In the genomic region with DNA sequence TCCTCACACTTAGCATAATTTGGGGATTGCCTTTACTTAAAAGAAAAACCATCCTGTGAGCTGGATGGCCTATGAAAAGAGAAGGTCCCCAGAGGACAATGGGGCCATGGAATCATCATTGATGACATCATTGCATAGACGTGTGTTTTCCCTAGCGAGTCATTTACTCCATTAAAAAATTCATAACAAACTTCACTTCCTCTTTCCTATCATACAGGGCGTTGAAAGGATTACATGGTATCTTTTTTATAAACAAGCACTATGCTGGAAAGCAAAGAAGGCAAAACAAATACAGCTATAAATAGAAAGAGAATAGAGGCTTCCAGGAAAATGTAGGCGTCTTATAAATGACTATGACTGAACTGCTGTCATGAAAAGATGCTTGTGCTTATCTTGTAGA, we compare ENCODE assay signal across 15 cellular contexts. TPM values are rescaled to one million over a fixed set of nuclear protein-coding genes. Genes with fewer than 3 reads are reported as not detected.
A peak's percentile ranks its signal among the peaks of the same experiment; 100 is the strongest.
DNase-seq lines count a peak whose midpoint lies in the region; ATAC-seq and TF ChIP-seq lines count a peak whose summit lies in the region.
"Had no signal": no experiment of that assay in that cellular context is flagged by ENCODE, and none has a peak within 500 bp of the region (broad histone marks: within the 10 kb centered on the region; RNA-seq: fewer than 3 reads in every experiment).

No MANE protein-coding gene starts in this region.

- DNase-seq in activated CD4-positive, alpha-beta T cell treated with anti-CD3 and anti-CD28 coated beads, Interleukin-2, amount 10 ng/mL, durations not matched to agents 24 days and 14 days = no peak
- DNase-seq in activated CD4-positive, alpha-beta T cell treated with anti-CD3 and anti-CD28 coated beads for 4 hours = no peak
- DNase-seq in adipocyte (ENCODE audit: low read depth) (peak; percentile 47), right cardiac atrium (no peak), occipital lobe (lab: John Stamatoyannopoulos, UW) (no peak), esophagus muscularis mucosa (ENCODE audit: extremely low spot score) (no peak)
- DNase-seq in stimulated activated CD4-positive, alpha-beta T cell treated with anti-CD3 and anti-CD28 coated beads, Interleukin-4, amount 100 ng/mL, for 1 hour = no peak
- DNase-seq: activated CD4-positive, CD25-positive, alpha-beta regulatory T cell treated with anti-CD3 and anti-CD28 coated beads, Interleukin-2, amount 50 U/mL, for 72 hours; activated naive CD4-positive, alpha-beta T cell treated with anti-CD3 and anti-CD28 coated beads, Interleukin-2, amount 10 ng/mL, durations not matched to agents 7 days and 5 days; erythroblast; NCI-H2029; stimulated activated CD4-positive, alpha-beta T cell treated with anti-CD3 and anti-CD28 coated beads, Interleukin-4, amount 100 ng/mL, for 4 hours had no signal

- H3K36me3 ChIP-seq in adipocyte (ENCODE audit: control insufficient read depth, insufficient read depth, low read length, severe bottlenecking) (no peaks in the 10 kb centered on the region), esophagus muscularis mucosa (no peaks in the 10 kb centered on the region)
- H3K36me3 ChIP-seq: thoracic aorta had no signal

- peaks cover 16% of the 10 kb centered on the region for H3K4me1 Mint-ChIP-seq in activated CD4-positive, alpha-beta T cell treated with anti-CD3 and anti-CD28 coated beads, Interleukin-2, amount 10 ng/mL, durations not matched to agents 24 days and 14 days
- peaks cover 9% of the 10 kb centered on the region for H3K4me1 Mint-ChIP-seq in stimulated activated memory B cell treated with anti-CD40 and anti-IgM and Interleukin-4, amounts not matched to agents 10 μg/mL and 1 μg/mL and 100 μg/mL, for 72 hours
- H3K4me1 Mint-ChIP-seq: activated naive CD4-positive, alpha-beta T cell treated with anti-CD3 and anti-CD28 coated beads, Interleukin-2, amount 10 ng/mL, durations not matched to agents 7 days and 5 days had no signal

- TF ChIP-seq EP300 in esophagus muscularis mucosa (IDR thresholded peaks at IDR 0.05) = no peak

- H3K36me3 Mint-ChIP-seq in activated CD4-positive, alpha-beta T cell treated with anti-CD3 and anti-CD28 coated beads, Interleukin-2, amount 10 ng/mL, durations not matched to agents 24 days and 14 days (ENCODE audit: low read depth) = no peaks in the 10 kb centered on the region
- H3K36me3 Mint-ChIP-seq in stimulated activated memory B cell treated with anti-CD40 and anti-IgM and Interleukin-4, amounts not matched to agents 10 μg/mL and 1 μg/mL and 100 μg/mL, for 72 hours = no peaks in the 10 kb centered on the region
- H3K36me3 Mint-ChIP-seq: activated naive CD4-positive, alpha-beta T cell treated with anti-CD3 and anti-CD28 coated beads, Interleukin-2, amount 10 ng/mL, durations not matched to agents 7 days and 5 days had no signal

- peaks cover 50% of the 10 kb centered on the region for H3K4me1 ChIP-seq in adipocyte (ENCODE audit: control insufficient read depth, insufficient read depth, low read length)
- H3K4me1 ChIP-seq in right cardiac atrium (ENCODE audit: control insufficient read depth, insufficient read depth, low read length) = peaks cover 3% of the 10 kb centered on the region
- peaks cover 7 to 16% (median 13%) of the 10 kb centered on the region in 4 donors for H3K4me1 ChIP-seq in esophagus muscularis mucosa

- intact Hi-C loops in activated CD4-positive, alpha-beta T cell treated with anti-CD3 and anti-CD28 coated beads, Interleukin-2, amount 10 ng/mL, durations not matched to agents 24 days and 14 days (cut with micrococcal nuclease) = loop anchor here (1.0 kb wide), 1 partner anchor 26 kb away; the partner anchor contains the start of gene COX7A2
- intact Hi-C loops in right cardiac atrium (cut with DNase I) = loop anchor here in 2 of 4 donors (10.0 kb wide), 3 partner anchors 802 to 1482 kb away; no protein-coding TSS in a partner anchor
- intact Hi-C loops in esophagus muscularis mucosa (cut with DNase I) = loop anchor here (10.0 kb wide), 1 partner anchor 872 kb away; no protein-coding TSS in a partner anchor

- no peak overlapping the region for H3K9ac ChIP-seq in adipocyte (ENCODE audit: low read length)

- H3K9me3 ChIP-seq in adipocyte (ENCODE audit: control insufficient read depth, low read length) (no peaks in the 10 kb centered on the region), right cardiac atrium (ENCODE audit: control insufficient read depth, low read length) (no peaks in the 10 kb centered on the region), esophagus muscularis mucosa (no peaks in the 10 kb centered on the region)
- H3K9me3 ChIP-seq: thoracic aorta had no signal

- H3K27me3 Mint-ChIP-seq in activated CD4-positive, alpha-beta T cell treated with anti-CD3 and anti-CD28 coated beads, Interleukin-2, amount 10 ng/mL, durations not matched to agents 24 days and 14 days = peaks cover 19% of the 10 kb centered on the region
- peaks cover 23% of the 10 kb centered on the region for H3K27me3 Mint-ChIP-seq in stimulated activated memory B cell treated with anti-CD40 and anti-IgM and Interleukin-4, amounts not matched to agents 10 μg/mL and 1 μg/mL and 100 μg/mL, for 72 hours

- H3K4me3 Mint-ChIP-seq in activated CD4-positive, alpha-beta T cell treated with anti-CD3 and anti-CD28 coated beads, Interleukin-2, amount 10 ng/mL, durations not matched to agents 24 days and 14 days = peak overlapping the region; percentile 10
- no peak overlapping the region for H3K4me3 Mint-ChIP-seq in stimulated activated memory B cell treated with anti-CD40 and anti-IgM and Interleukin-4, amounts not matched to agents 10 μg/mL and 1 μg/mL and 100 μg/mL, for 72 hours
- H3K4me3 Mint-ChIP-seq: activated naive CD4-positive, alpha-beta T cell treated with anti-CD3 and anti-CD28 coated beads, Interleukin-2, amount 10 ng/mL, durations not matched to agents 7 days and 5 days had no signal

- no peaks in the 10 kb centered on the region for H3K27me3 ChIP-seq in adipocyte (replicated peaks; ENCODE audit: control insufficient read depth, insufficient read depth, low read length)
- no peaks in the 10 kb centered on the region for H3K27me3 ChIP-seq in right cardiac atrium (ENCODE audit: control insufficient read depth, insufficient read depth)
- no peaks in the 10 kb centered on the region for H3K27me3 ChIP-seq in esophagus muscularis mucosa

- WGBS in right cardiac atrium = 12% methylated on average over 4 of the region's 4 CpGs
- 15% methylated on average over 4 of the region's 4 CpGs for WGBS in esophagus muscularis mucosa

- H3K27ac ChIP-seq in right cardiac atrium (ENCODE audit: low read length) (no peak overlapping the region), esophagus muscularis mucosa (replicated peaks in 1 of 4) (no peak overlapping the region)
- H3K27ac ChIP-seq: thoracic aorta had no signal

- no peaks in the 10 kb centered on the region for H3K9me3 Mint-ChIP-seq in activated CD4-positive, alpha-beta T cell treated with anti-CD3 and anti-CD28 coated beads, Interleukin-2, amount 10 ng/mL, durations not matched to agents 24 days and 14 days
- no peaks in the 10 kb centered on the region for H3K9me3 Mint-ChIP-seq in stimulated activated memory B cell treated with anti-CD40 and anti-IgM and Interleukin-4, amounts not matched to agents 10 μg/mL and 1 μg/mL and 100 μg/mL, for 72 hours
- H3K9me3 Mint-ChIP-seq: activated naive CD4-positive, alpha-beta T cell treated with anti-CD3 and anti-CD28 coated beads, Interleukin-2, amount 10 ng/mL, durations not matched to agents 7 days and 5 days had no signal

- no peak for TF ChIP-seq CTCF in esophagus muscularis mucosa (IDR thresholded peaks at IDR 0.05)

- peak; percentile 48 to 78 for ATAC-seq in right cardiac atrium
- peak; percentile 70 for ATAC-seq in stimulated activated memory B cell treated with anti-CD40 and anti-IgM and Interleukin-4, amounts not matched to agents 10 μg/mL and 1 μg/mL and 100 μg/mL, for 72 hours

- H3K27ac Mint-ChIP-seq in activated CD4-positive, alpha-beta T cell treated with anti-CD3 and anti-CD28 coated beads, Interleukin-2, amount 10 ng/mL, durations not matched to agents 24 days and 14 days = peak overlapping the region; percentile 72
- H3K27ac Mint-ChIP-seq in stimulated activated memory B cell treated with anti-CD40 and anti-IgM and Interleukin-4, amounts not matched to agents 10 μg/mL and 1 μg/mL and 100 μg/mL, for 72 hours = peak overlapping the region; percentile 2
- H3K27ac Mint-ChIP-seq: activated naive CD4-positive, alpha-beta T cell treated with anti-CD3 and anti-CD28 coated beads, Interleukin-2, amount 10 ng/mL, durations not matched to agents 7 days and 5 days had no signal

- H3K4me3 ChIP-seq in adipocyte (ENCODE audit: low read length) = peak overlapping the region; percentile 48
- no peak overlapping the region for H3K4me3 ChIP-seq in right cardiac atrium (ENCODE audit: low read length)
- H3K4me3 ChIP-seq in esophagus muscularis mucosa = no peak overlapping the region
- H3K4me3 ChIP-seq: thoracic aorta had no signal

- no peak for TF ChIP-seq POLR2A in esophagus muscularis mucosa (IDR thresholded peaks at IDR 0.05; ENCODE audit: low read depth)

RNA-seq across cellular contexts. Expression of gene COL12A1, which starts 11.3 kb away (rescaled TPM):
- total RNA-seq in activated CD4-positive, alpha-beta T cell treated with anti-CD3 and anti-CD28 coated beads, Interleukin-2, amount 10 ng/mL, durations not matched to agents 24 days and 14 days = 0.05 TPM in 1 of 2 replicates, not detected in the other
- total RNA-seq in right cardiac atrium (10 to 100 TPM in 2 of 4 donors, 1 to 10 TPM in 2; 8.1 to 29.6 (median 9.3) TPM), occipital lobe (36.2 TPM), esophagus muscularis mucosa (100 to 1,000 TPM; 309 to 477 (median 376) TPM)
- 5.4 TPM for polyA plus RNA-seq in right cardiac atrium
- total RNA-seq: OCI-LY7 had no signal

RNA-seq across cellular contexts. Expression of gene COX7A2, which starts 26.4 kb away (rescaled TPM):
- total RNA-seq in activated CD4-positive, alpha-beta T cell treated with anti-CD3 and anti-CD28 coated beads, Interleukin-2, amount 10 ng/mL, durations not matched to agents 24 days and 14 days = 490 and 538 TPM in 2 replicates
- total RNA-seq in right cardiac atrium (100 to 1,000 TPM; 763 to 921 (median 836) TPM), occipital lobe (129 TPM), esophagus muscularis mucosa (100 to 1,000 TPM; 126 to 480 (median 300) TPM)
- polyA plus RNA-seq in right cardiac atrium = 2,071 TPM
